In genomic region chr12:12214635-12215131, GRCh38 we compare ENCODE assay signal across 12 cellular contexts. TPM values are rescaled to one million over a fixed set of nuclear protein-coding genes. Genes with fewer than 3 reads are reported as not detected.
DNase-seq lines count a peak whose midpoint lies in the region; ATAC-seq, FAIRE-seq and TF ChIP-seq lines count a peak whose summit lies in the region.
"Had no signal": no experiment of that assay in that cellular context is flagged by ENCODE, and none has a peak within 500 bp of the region (broad histone marks: within the 10 kb centered on the region; RNA-seq: fewer than 3 reads in every experiment).

No MANE protein-coding gene starts in this region.

- H3F3A ChIP-seq in MM.1S (ENCODE audit: insufficient read depth, low read length) = no peaks in the 10 kb centered on the region; the same call in 1 of the 2 replicates

- H2AFZ ChIP-seq in MM.1S (ENCODE audit: low read length) (no peak overlapping the region), K562 (ENCODE audit: low read depth, low read length) (no peak overlapping the region)

- H3K27ac ChIP-seq in MM.1S (ENCODE audit: low read length) (peak overlapping the region; percentile 4; the same call in 1 of the 2 replicates), K562 (ENCODE audit: extremely low read depth, low read depth, low read length) (peak overlapping the region; percentile 88; the same call in 2 of the 3 replicates), colonic mucosa (no peak overlapping the region), testis (no peak overlapping the region)
- H3K27ac ChIP-seq: right atrium auricular region had no signal

- 7% methylated on average over 3 of the region's 3 CpGs for WGBS in K562 (ENCODE audit: insufficient coverage, low coverage, missing lambda C conversion rate)
- WGBS in testis, 2 donors = 31 to 45% methylated on average over 3 of the region's 3 CpGs

- TF ChIP-seq CTCF in MM.1S (IDR thresholded peaks at IDR 0.05; ENCODE audit: low read length) (no peak), K562 (IDR thresholded peaks at IDR 0.05 in 2 of 3, conservative IDR thresholded peaks at IDR 0.05 in 1 of 3; ENCODE audit: insufficient read depth in 2 of 3, low read depth in 1 of 3, low read length in 3 of 3) (no peak), mucosa of descending colon (IDR thresholded peaks at IDR 0.05) (no peak), colonic mucosa (IDR thresholded peaks at IDR 0.05) (no peak), testis (IDR thresholded peaks at IDR 0.05) (no peak)

- CTCF ChIA-PET in K562 (lab: Yijun Ruan, JAX; ENCODE audit: low intra/inter-chr PET ratio) = no interaction called here

- ATAC-seq in K562 (peak; percentile 51; the same call in 2 of the 3 replicates), mucosa of descending colon (peak; percentile 21), GM19455 (IDR thresholded peaks at IDR 0.05; ENCODE audit: unreplicated experiment) (no peak)
- ATAC-seq: activated CD8-positive, alpha-beta T cell treated with anti-CD3 and anti-CD28 coated beads for 36 hours; left lobe of liver had no signal

- no peaks in the 10 kb centered on the region for H3K9me3 ChIP-seq in MM.1S (replicated peaks; ENCODE audit: insufficient read depth, low read length)
- H3K9me3 ChIP-seq in K562 (replicated peaks; ENCODE audit: control insufficient read depth, insufficient read depth, low read depth, low read length) = no peaks in the 10 kb centered on the region
- H3K9me3 ChIP-seq in mucosa of descending colon = no peaks in the 10 kb centered on the region
- no peaks in the 10 kb centered on the region for H3K9me3 ChIP-seq in colonic mucosa
- H3K9me3 ChIP-seq in testis = no peaks in the 10 kb centered on the region
- H3K9me3 ChIP-seq: right atrium auricular region had no signal

- TF ChIP-seq POLR2A in K562 (conservative IDR thresholded peaks at IDR 0.05) (no peak), testis (IDR thresholded peaks at IDR 0.05) (no peak)

- FAIRE-seq in GM18507 (lab: Jason Lieb, UNC) (peak; percentile 56), K562 (lab: Jason Lieb, UNC) (peak; percentile 57)

- no peaks in the 10 kb centered on the region for H4K20me1 ChIP-seq in MM.1S (ENCODE audit: insufficient read depth, low read length)
- no peaks in the 10 kb centered on the region for H4K20me1 ChIP-seq in K562 (replicated peaks; ENCODE audit: control insufficient read depth, insufficient read depth, low read length)

- H3K9ac ChIP-seq in MM.1S (ENCODE audit: low read length) (no peak overlapping the region), K562 (ENCODE audit: insufficient read depth in 1 of 2, low read depth in 2 of 2, low read length in 2 of 2) (no peak overlapping the region), colonic mucosa (ENCODE audit: low read depth in 2 of 2, low read length in 2 of 2) (no peak overlapping the region)

- no peak for TF ChIP-seq EP300 in K562 (IDR thresholded peaks at IDR 0.05; ENCODE audit: low read length)

- in situ Hi-C loops in K562 (cut with MboI) = no loop called here

- DNase-seq in GM18507 (ENCODE audit: extremely low spot score, insufficient read length, low read depth) (no peak), MM.1S (peak; percentile 62), K562 (ENCODE audit: extremely low read depth in 1 of 4, low spot score in 3 of 4) (peak in 1 of 4 experiments; percentile 33), mucosa of descending colon (no peak), colonic mucosa (no peak), anterior cingulate cortex (lab: John Stamatoyannopoulos, UW) (no peak), testis (no peak)
- DNase-seq: activated CD8-positive, alpha-beta T cell treated with anti-CD3 and anti-CD28 coated beads for 36 hours; NCI-H2107 had no signal

- H3K79me2 ChIP-seq in MM.1S (ENCODE audit: low read length) (no peaks in the 10 kb centered on the region), K562 (ENCODE audit: control insufficient read depth, insufficient read depth, low read length) (peaks cover 64% of the 10 kb centered on the region)

- H3K4me3 ChIP-seq in MM.1S (ENCODE audit: low read length) = no peak overlapping the region
- H3K4me3 ChIP-seq in K562 = no peak overlapping the region
- no peak overlapping the region for H3K4me3 ChIP-seq in mucosa of descending colon
- no peak overlapping the region for H3K4me3 ChIP-seq in colonic mucosa
- H3K4me3 ChIP-seq in testis = no peak overlapping the region
- H3K4me3 ChIP-seq: right atrium auricular region had no signal

- H3K36me3 ChIP-seq in MM.1S (replicated peaks; ENCODE audit: insufficient read depth, low read length) = no peaks in the 10 kb centered on the region
- H3K36me3 ChIP-seq in K562 (ENCODE audit: control insufficient read depth, insufficient read depth, low read length) = no peaks in the 10 kb centered on the region
- no peaks in the 10 kb centered on the region for H3K36me3 ChIP-seq in mucosa of descending colon (ENCODE audit: low read depth)
- H3K36me3 ChIP-seq in colonic mucosa = no peaks in the 10 kb centered on the region
- no peaks in the 10 kb centered on the region for H3K36me3 ChIP-seq in testis (ENCODE audit: low read depth, missing control alignments)
- H3K36me3 ChIP-seq: right atrium auricular region had no signal

- intact Hi-C loops in K562 (cut with micrococcal nuclease) = no loop called here
- intact Hi-C loops in mucosa of descending colon (cut with DNase I, micrococcal nuclease) = no loop called here
- intact Hi-C loops in colonic mucosa (cut with DNase I) = no loop called here
- intact Hi-C loops in testis (cut with DNase I; ENCODE audit: low total_unique reads) = no loop called here

- H3K4me1 ChIP-seq in MM.1S (ENCODE audit: low read length) = peaks cover 14% of the 10 kb centered on the region
- peaks cover 0 to 13% of the 10 kb centered on the region in 2 experiments; a peak in 3 of 5 replicates for H3K4me1 ChIP-seq in K562 (replicated peaks in 1 of 2; ENCODE audit: control insufficient read depth in 2 of 2, insufficient read depth in 2 of 2, low read length in 2 of 2)
- peaks cover 13% of the 10 kb centered on the region for H3K4me1 ChIP-seq in mucosa of descending colon (ENCODE audit: low read depth)
- no peaks in the 10 kb centered on the region for H3K4me1 ChIP-seq in colonic mucosa
- peaks cover 8% of the 10 kb centered on the region for H3K4me1 ChIP-seq in testis

- no TSS peak for BruUV-seq in K562 (replicated peaks; lab: Mats Ljungman, UMichigan)

- TF ChIP-seq RAD21 in K562 (CRISPR knock-in tag; conservative IDR thresholded peaks at IDR 0.05 in 1 of 2, IDR thresholded peaks at IDR 0.05 in 1 of 2) = no peak

- H3K9me1 ChIP-seq in K562 (ENCODE audit: control insufficient read depth, insufficient read depth, low read length) = no peaks in the 10 kb centered on the region

- H3K27me3 ChIP-seq in MM.1S (replicated peaks; ENCODE audit: insufficient read depth, low read length) = no peaks in the 10 kb centered on the region
- no peaks in the 10 kb centered on the region for H3K27me3 ChIP-seq in K562 (ENCODE audit: control insufficient read depth in 2 of 2, insufficient read depth in 2 of 2, low read length in 2 of 2)
- no peaks in the 10 kb centered on the region for H3K27me3 ChIP-seq in colonic mucosa
- no peaks in the 10 kb centered on the region for H3K27me3 ChIP-seq in testis
- H3K27me3 ChIP-seq: right atrium auricular region had no signal

- H3K9me2 ChIP-seq in MM.1S (replicated peaks; ENCODE audit: insufficient read depth, low read length) = no peaks in the 10 kb centered on the region

- POLR2A ChIA-PET in K562 (lab: Yijun Ruan, JAX) = no interaction called here

- peak overlapping the region; percentile 32; the same call in 1 of the 2 replicates for H3K4me2 ChIP-seq in MM.1S (ENCODE audit: low read depth, low read length)
- no peak overlapping the region; the same call in 1 of the 2 replicates for H3K4me2 ChIP-seq in K562 (ENCODE audit: insufficient read depth, low read length)

TF ChIP-seq in K562, 482 proteins besides CTCF, POLR2A, EP300 and RAD21 (continues in another document):
- TF ChIP-seq SMARCE1 (IDR thresholded peaks at IDR 0.05) (0 out of 2 replicates have a peak, but pooled peaks have one; percentile 10), STAT5B (CRISPR knock-in tag; IDR thresholded peaks at IDR 0.05) (no peak), MEIS2 (IDR thresholded peaks at IDR 0.05; ENCODE audit: partially characterized antibody) (peak; percentile 90), ZNF143 (CRISPR knock-in tag; IDR thresholded peaks at IDR 0.05) (no peak), RCOR1 (IDR thresholded peaks at IDR 0.05; ENCODE audit: borderline replicate concordance in 1 of 2, low read depth in 2 of 2, low read length in 2 of 2) (0 out of 4 replicates have a peak, but pooled peaks of 1 of the 2 experiments have one; percentile 27), SIX5 (IDR thresholded peaks at IDR 0.05; ENCODE audit: borderline replicate concordance in 1 of 2, insufficient read depth in 1 of 2, low read depth in 1 of 2, low read length in 2 of 2) (no peak), ASH1L (IDR thresholded peaks at IDR 0.05; ENCODE audit: borderline replicate concordance, low read depth, partially characterized antibody) (no peak), SNRNP70 (optimal IDR thresholded peaks at IDR 0.05; ENCODE audit: low read depth, low read length) (no peak)

RNA-seq across cellular contexts. Expression of gene LRP6, which starts 52.2 kb away (rescaled TPM):
- total RNA-seq in K562 (2011; cell fraction: chromatin; rRNA removed; ENCODE audit: low replicate concordance) = 38.8 and 60.4 TPM in 2 replicates
- total RNA-seq in K562 (2011; cell fraction: nucleolus; rRNA removed) = 28.2 and 38.7 TPM in 2 replicates
- total RNA-seq in K562 (2011; cell fraction: nucleoplasm; rRNA removed) = 30.5 and 33.0 TPM in 2 replicates
- total RNA-seq in K562 (2014; rRNA removed) (17.0 and 18.9 TPM in 2 replicates), K562 (2014; rRNA removed; fragmentation: Illumina TruSeq; extraction: Trizol) (10.8 and 13.4 TPM in 2 replicates), K562 (2015; rRNA removed; fragmentation: Illumina TruSeq; extraction: Trizol) (11.5 and 12.3 TPM in 2 replicates), K562 (2021) (13.2 and 15.5 TPM in 2 replicates), mucosa of descending colon (10 to 100 TPM; 32.2 to 57.2 (median 37.2) TPM), colonic mucosa (10 to 100 TPM; 26.2 to 37.9 TPM), testis (10 to 100 TPM; 39.3 to 42.6 TPM)
- polyA plus RNA-seq in K562 (2011; rRNA removed) (10.2 and 11.3 TPM in 2 replicates), K562 (2014; fragmentation: Illumina TruSeq; extraction: Trizol) (7.8 and 10.5 TPM in 2 replicates), K562 (2014; fragmentation: Nextera tagmentation; extraction: Ambion mirVana) (10 to 100 TPM in 1 of 2 experiments, 1 to 10 TPM in 1; 3.0 to 10.3 TPM), K562 (2014; rRNA removed) (8.1 and 9.9 TPM in 2 replicates), testis (ENCODE audit: insufficient read depth, low read depth, low replicate concordance) (11.5 TPM)
- polyA plus RNA-seq in K562 (2011; cell fraction: cytosol; rRNA removed) = 19.2 and 20.8 TPM in 2 replicates
- polyA plus RNA-seq in K562 (2011; cell fraction: nucleus; rRNA removed) = 29.8 and 46.7 TPM in 2 replicates
- 7.7 and 9.4 TPM in 2 replicates for polyA plus RNA-seq in K562 (2012)
- 68.0 and 70.2 TPM in 2 replicates for polyA minus RNA-seq in K562 (2011; rRNA and poly(A)+ RNA removed)
- polyA minus RNA-seq in K562 (2011; cell fraction: cytosol; rRNA and poly(A)+ RNA removed) = 16.3 and 20.8 TPM in 2 replicates
- 21.0 and 26.5 TPM in 2 replicates for polyA minus RNA-seq in K562 (2011; cell fraction: nucleus; rRNA and poly(A)+ RNA removed)

Comparison
In these comparisons a context has a peak if more than half of its experiments do, and no peak if none do; other contexts are left out.
1. H3K27ac ChIP-seq: peak in MM.1S (single experiment) and K562 (single experiment); none in colonic mucosa (single experiment) and testis (0 of 2).